Comparison of ENCODE assay signal across 21 cellular contexts in genomic region chr12:117352883-117353282, GRCh38. TPM values are rescaled to one million over a fixed set of nuclear protein-coding genes. Genes with fewer than 3 reads are reported as not detected.
"Had no signal": no experiment of that assay in that cellular context is flagged by ENCODE, and none has a peak within 500 bp of the region (broad histone marks: within the 10 kb centered on the region; RNA-seq: fewer than 3 reads in every experiment).

No MANE protein-coding gene starts in this region.

- DNase-seq: KBM-7, MG63, NCI-H1092, NCI-H1105 treated with DMSO at 0.1 percent for 48 hours, NCI-H1436, NCI-H2081 treated with DMSO at 0.1 percent for 48 hours, NCI-H2171, NCI-H226, NCI-H446, NCI-H524 treated with DMSO at 0.1 percent for 48 hours, NCI-H69, NCI-H774, Right ventricle myocardium superior, RPMI8226, SIG-M5 had no signal

- H3K27me3 ChIP-seq: SJSA1 had no signal

- H3K27ac ChIP-seq: HL-60, SJSA1, SK-N-MC had no signal

- H3K36me3 ChIP-seq: MG63, SJSA1 had no signal

- H3K9me3 ChIP-seq: MG63, SJSA1 had no signal

- FAIRE-seq: RCC 7860 had no signal

- H3K4me3 ChIP-seq: MG63, SJSA1, SK-N-MC had no signal

RNA-seq across cellular contexts. Expression of gene NOS1, which starts 8.5 kb away (rescaled TPM):
- total RNA-seq: SJSA1; T-helper 1 cell treated with Interleukin-12 subunit alpha and Interleukin-12 subunit beta and Interleukin-4 antibody, amounts not matched to agents 30 ng/mL and 1 ng/mL, for 36 hours had no signal
- polyA plus RNA-seq: IgD-negative memory B cell had no signal
